ENCODE assay signal across 8 cellular contexts in the genomic region with DNA sequence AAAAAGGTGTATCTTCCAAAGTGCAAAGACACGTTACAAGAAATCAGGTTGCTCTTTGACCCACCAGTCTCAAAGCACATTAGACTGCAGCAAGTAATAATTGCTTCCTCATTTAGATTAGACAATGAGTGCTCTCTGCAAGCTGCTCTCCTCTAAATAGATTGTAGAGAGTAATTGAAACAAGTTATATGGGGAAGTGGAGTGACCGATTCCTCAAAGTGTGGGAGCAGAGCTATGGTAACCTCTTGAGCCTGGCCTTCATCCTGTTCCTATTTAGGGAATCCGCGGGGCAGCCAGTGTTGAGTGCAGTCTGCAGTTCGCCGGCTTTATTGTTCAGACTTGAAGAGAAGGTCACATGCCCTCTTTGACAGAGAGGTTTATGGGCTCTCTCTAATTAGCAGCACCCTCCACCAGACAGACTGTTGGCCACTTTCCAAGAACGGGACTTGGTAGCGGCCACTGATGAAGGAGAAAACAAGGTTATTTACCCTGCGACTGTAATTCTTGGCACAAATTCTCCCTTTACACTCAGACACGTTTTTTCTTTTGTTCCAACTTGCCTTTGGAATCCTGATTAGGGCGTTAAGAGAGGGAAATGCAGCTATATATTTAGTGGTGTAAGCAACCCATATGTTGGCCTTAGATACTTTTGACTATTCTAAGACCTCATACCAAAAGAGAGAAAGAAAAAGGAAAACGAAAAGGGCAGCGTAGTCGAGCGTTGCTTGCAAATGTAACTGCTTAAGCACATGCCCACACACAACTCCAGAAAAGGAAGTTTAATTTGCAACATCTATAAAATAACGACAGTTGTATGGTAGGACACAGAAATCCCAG.
DNase-seq lines count a peak whose midpoint lies in the region; ATAC-seq and TF ChIP-seq lines count a peak whose summit lies in the region.

No MANE protein-coding gene starts in this region.

- H3K9me3 ChIP-seq in SU-DHL-6 (ENCODE audit: insufficient read depth, low read length), result no peaks in the 10 kb centered on the region
- no peaks in the 10 kb centered on the region for H3K9me3 ChIP-seq in transverse colon

- H2AFZ ChIP-seq in ACC112 (ENCODE audit: low read length, unreplicated experiment) (peak overlapping the region; percentile 56), SU-DHL-6 (ENCODE audit: low read depth, low read length, severe bottlenecking) (peak overlapping the region; percentile 86)

- intact Hi-C loops in transverse colon (cut with DNase I; ENCODE audit: low total_unique reads), result loop anchor here (5.0 to 10.0 kb wide), 2 partner anchors 84 to 164 kb away; a partner anchor contains a TSS

- peak overlapping the region; percentile 94 for H3K4me2 ChIP-seq in SU-DHL-6 (ENCODE audit: low read depth, low read length, poor library complexity, severe bottlenecking)

- H3K27me3 Mint-ChIP-seq in mesothelial cell of epicardium (ENCODE audit: low read depth), result no peaks in the 10 kb centered on the region

- TF ChIP-seq POLR2A in transverse colon (IDR thresholded peaks at IDR 0.05), result no peak

- no peaks in the 10 kb centered on the region for H4K20me1 ChIP-seq in SU-DHL-6 (ENCODE audit: low read depth, low read length)

- H3K36me3 Mint-ChIP-seq in mesothelial cell of epicardium, result no peaks in the 10 kb centered on the region

- peak overlapping the region; percentile 98 for H3K27ac ChIP-seq in ACC112 (ENCODE audit: low read depth, low read length)
- H3K27ac ChIP-seq in SU-DHL-6 (ENCODE audit: low read depth, low read length), result peak overlapping the region; percentile 96
- H3K27ac ChIP-seq in transverse colon, result peak overlapping the region; percentile 97 to 100 (median 98)

- peaks cover 34% of the 10 kb centered on the region for H3K4me1 Mint-ChIP-seq in mesothelial cell of epicardium

- H3F3A ChIP-seq in SU-DHL-6 (ENCODE audit: insufficient read depth), result peaks cover 37% of the 10 kb centered on the region

- H3K4me3 ChIP-seq in ACC112 (ENCODE audit: low read depth, low read length), result peak overlapping the region; percentile 87
- peak overlapping the region; percentile 62 for H3K4me3 ChIP-seq in SU-DHL-6 (ENCODE audit: insufficient read depth, low read length, poor library complexity, severe bottlenecking)
- H3K4me3 ChIP-seq in epithelial cell of esophagus (ENCODE audit: low read length), result peak overlapping the region; percentile 72
- H3K4me3 ChIP-seq in transverse colon, result peak overlapping the region; percentile 8 to 71 (median 61)

- H3K4me1 ChIP-seq in ACC112 (ENCODE audit: control insufficient read depth, insufficient read depth, low read length, unreplicated experiment) (peaks cover 28% of the 10 kb centered on the region), transverse colon (peaks cover 7 to 29% (median 23%) of the 10 kb centered on the region in 4 donors)

- no peaks in the 10 kb centered on the region for H3K9me3 Mint-ChIP-seq in mesothelial cell of epicardium

- H3K4me3 Mint-ChIP-seq in mesothelial cell of epicardium, result peak overlapping the region; percentile 88

- H3K27ac Mint-ChIP-seq in mesothelial cell of epicardium, result peak overlapping the region; percentile 97

- H3K36me3 ChIP-seq in ACC112 (ENCODE audit: insufficient read depth, low read length), result no peaks in the 10 kb centered on the region
- no peaks in the 10 kb centered on the region for H3K36me3 ChIP-seq in SU-DHL-6 (ENCODE audit: low read length)
- H3K36me3 ChIP-seq in transverse colon, result no peaks in the 10 kb centered on the region

- H3K79me2 ChIP-seq in ACC112 (ENCODE audit: control insufficient read depth, insufficient read depth, low read length, unreplicated experiment) (peaks cover 3% of the 10 kb centered on the region), SU-DHL-6 (ENCODE audit: insufficient read depth, low read length) (no peaks in the 10 kb centered on the region)

- ATAC-seq in GM18499 (IDR thresholded peaks at IDR 0.05; ENCODE audit: insufficient read depth, unreplicated experiment) (peak; percentile 8), HG02763 (IDR thresholded peaks at IDR 0.05; ENCODE audit: unreplicated experiment) (peak; percentile 33)

- 2 to 6% methylated on average over 6 to 16 of the region's 16 CpGs for WGBS in transverse colon (ENCODE audit: low coverage in 1 of 2), 2 donors

- in situ Hi-C loops in transverse colon (cut with MboI; ENCODE audit: low pct_ligation_motif_present in 1 of 4, low pct_unique_long_range_greater_than_20kb in 1 of 4, low sequenced_read_pairs in 3 of 4), result loop anchor here in 3 of 4 donors (10.0 to 25.0 kb wide), 2 partner anchors 414 to 416 kb away; no protein-coding TSS in a partner anchor

- peak overlapping the region; percentile 65 for H3K9ac ChIP-seq in SU-DHL-6 (ENCODE audit: low read length)

- H3K27me3 ChIP-seq in ACC112 (ENCODE audit: insufficient read depth, low read length) (no peaks in the 10 kb centered on the region), SU-DHL-6 (ENCODE audit: low read length) (no peaks in the 10 kb centered on the region), transverse colon (no peaks in the 10 kb centered on the region)

- H3K9me2 ChIP-seq in SU-DHL-6 (replicated peaks; ENCODE audit: insufficient read depth, low read length), result no peaks in the 10 kb centered on the region

- TF ChIP-seq CTCF in SU-DHL-6 (IDR thresholded peaks at IDR 0.05; ENCODE audit: insufficient read depth, low read length, poor library complexity, severe bottlenecking), result no peak
- no peak for TF ChIP-seq CTCF in epithelial cell of esophagus (IDR thresholded peaks at IDR 0.05; ENCODE audit: insufficient read depth, low read depth, low read length, missing control alignments)
- TF ChIP-seq CTCF in mesothelial cell of epicardium (IDR thresholded peaks at IDR 0.05; ENCODE audit: unreplicated experiment), result no peak
- no peak for TF ChIP-seq CTCF in transverse colon (IDR thresholded peaks at IDR 0.05)

- DNase-seq in NCI-H128 (lab: John Stamatoyannopoulos, UW; ENCODE audit: unreplicated experiment), result peak; percentile 88
- peak; percentile 65 for DNase-seq in epithelial cell of esophagus (ENCODE audit: low read depth)
- peak in 1 of 2 experiments; percentile 49 for DNase-seq in mesothelial cell of epicardium (ENCODE audit: low spot score in 2 of 2, unreplicated experiment in 2 of 2)
- DNase-seq in transverse colon, result peak; percentile 68

- TF ChIP-seq EP300 in transverse colon (IDR thresholded peaks at IDR 0.05; ENCODE audit: low read depth), result no peak
